In the genomic region with DNA sequence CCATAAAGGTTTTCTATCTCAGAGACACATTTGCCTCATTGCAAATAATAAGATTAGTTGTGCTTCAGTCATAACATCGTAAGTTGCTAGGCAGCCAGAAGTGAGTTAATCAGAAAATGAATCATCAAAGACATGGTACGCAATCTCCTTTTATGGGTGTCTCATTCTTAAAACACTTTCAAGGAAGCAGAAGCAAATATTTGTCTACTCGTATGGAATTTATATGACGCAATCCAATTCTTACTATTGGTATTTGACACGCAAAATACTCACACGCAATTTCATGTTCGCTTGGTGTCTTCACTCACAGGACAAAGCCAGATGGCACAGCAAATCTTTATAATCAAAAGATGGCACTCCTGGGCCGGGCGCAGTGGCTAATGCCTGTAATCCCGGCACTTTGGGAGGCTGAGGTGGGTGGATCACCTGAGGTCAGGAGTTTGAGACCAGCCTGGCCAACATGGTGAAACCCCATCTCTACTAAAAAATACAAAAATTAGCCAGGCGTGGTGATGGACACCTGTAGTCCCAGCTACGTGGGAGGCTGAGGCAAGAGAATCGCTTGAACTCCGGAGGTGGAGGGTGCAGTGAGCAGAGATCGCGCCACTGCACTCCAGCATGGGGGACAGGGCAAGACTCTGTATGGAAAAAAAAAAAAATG, we compare ENCODE assay signal across 10 cellular contexts. TPM values are rescaled to one million over a fixed set of nuclear protein-coding genes. Genes with fewer than 3 reads are reported as not detected.
DNase-seq lines count a peak whose midpoint lies in the region; ATAC-seq and TF ChIP-seq lines count a peak whose summit lies in the region.
"Had no signal": no experiment of that assay in that cellular context is flagged by ENCODE, and none has a peak within 500 bp of the region (broad histone marks: within the 10 kb centered on the region; RNA-seq: fewer than 3 reads in every experiment).

No MANE protein-coding gene starts in this region.

- DNase-seq in ACHN (peak; percentile 76), H4 (ENCODE audit: low spot score) (peak; percentile 97), T1000 (lab: John Stamatoyannopoulos, UW) (peak; percentile 52), fibroblast of villous mesenchyme (ENCODE audit: low read depth) (peak; percentile 98), superior temporal gyrus (ENCODE audit: extremely low spot score) (no peak), gastrocnemius medialis (no peak), ecto neural progenitor cell (ENCODE audit: low spot score) (no peak)
- DNase-seq: upper lobe of left lung had no signal

- no peaks in the 10 kb centered on the region for H3K36me3 ChIP-seq in gastrocnemius medialis
- H3K36me3 ChIP-seq: upper lobe of left lung had no signal

- no peaks in the 10 kb centered on the region for H3K9me3 ChIP-seq in gastrocnemius medialis
- H3K9me3 ChIP-seq: upper lobe of left lung had no signal

- in situ Hi-C loops in ACHN (cut with HindIII; ENCODE audit: low pct_ligation_motif_present, low pct_unique_long_range_greater_than_20kb, low sequenced_read_pairs) = no loop called here
- in situ Hi-C loops in gastrocnemius medialis (cut with MboI; ENCODE audit: low sequenced_read_pairs in 4 of 4) = no loop called here

- H3K27me3 ChIP-seq in gastrocnemius medialis = no peaks in the 10 kb centered on the region
- H3K27me3 ChIP-seq: upper lobe of left lung had no signal

- peaks cover 5 to 20% of the 10 kb centered on the region in 2 donors for H3K4me1 ChIP-seq in gastrocnemius medialis
- H3K4me1 ChIP-seq: parathyroid adenoma had no signal

- no peak overlapping the region for H3K27ac ChIP-seq in gastrocnemius medialis
- H3K27ac ChIP-seq: parathyroid adenoma had no signal

- TF ChIP-seq CTCF in fibroblast of villous mesenchyme (IDR thresholded peaks at IDR 0.05; ENCODE audit: insufficient read depth, low read depth, low read length) = no peak
- TF ChIP-seq CTCF in gastrocnemius medialis (IDR thresholded peaks at IDR 0.05 in 4 of 5, conservative IDR thresholded peaks at IDR 0.05 in 1 of 5) = no peak

- H3K4me3 ChIP-seq in fibroblast of villous mesenchyme (ENCODE audit: low read depth, low read length) (no peak overlapping the region), gastrocnemius medialis (no peak overlapping the region)
- H3K4me3 ChIP-seq: upper lobe of left lung had no signal

- TF ChIP-seq POLR2A in gastrocnemius medialis (IDR thresholded peaks at IDR 0.05) = no peak

- no peak for ATAC-seq in GM18511 (IDR thresholded peaks at IDR 0.05; ENCODE audit: unreplicated experiment)
- no peak for ATAC-seq in gastrocnemius medialis

- intact Hi-C loops in gastrocnemius medialis (cut with DNase I; ENCODE audit: low total_unique reads) = no loop called here

RNA-seq across cellular contexts. Expression of gene HLCS, which starts 56.4 kb away (rescaled TPM):
- total RNA-seq in H4 (2014; rRNA removed; shearing (Covaris generic)) = 26.0 and 31.7 TPM in 2 replicates
- total RNA-seq in fibroblast of villous mesenchyme = 38.0 and 44.0 TPM in 2 replicates
- 10 to 100 TPM; 10.6 to 18.4 (median 15.4) TPM for total RNA-seq in gastrocnemius medialis

Comparison
In these comparisons a context has a peak if more than half of its experiments do, and no peak if none do; other contexts are left out.
1. DNase-seq: peak in ACHN (single experiment), H4 (single experiment), T1000 (single experiment) and fibroblast of villous mesenchyme (single experiment); none in superior temporal gyrus (single experiment), gastrocnemius medialis (0 of 2) and ecto neural progenitor cell (single experiment).